In the genomic region with DNA sequence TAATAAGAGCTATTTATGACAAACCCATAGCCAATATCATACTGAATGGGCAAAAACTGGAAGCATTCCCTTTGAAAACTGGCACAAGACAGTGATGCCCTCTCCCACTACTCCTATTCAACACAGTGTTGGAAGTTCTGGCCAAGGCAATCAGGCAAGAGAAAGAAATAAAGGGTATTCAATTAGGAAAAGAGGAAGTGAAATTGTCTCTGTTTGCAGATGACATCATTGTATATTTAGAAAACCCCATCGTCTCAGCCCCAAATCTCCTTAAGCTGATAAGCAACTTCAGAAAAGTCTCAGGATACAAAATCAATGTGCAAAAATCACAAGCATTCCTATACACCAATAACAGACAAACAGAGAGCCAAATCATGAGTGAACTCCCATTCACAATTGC, we compare ENCODE assay signal across 12 cellular contexts. TPM values are rescaled to one million over a fixed set of nuclear protein-coding genes. Genes with fewer than 3 reads are reported as not detected.
"Had no signal": no experiment of that assay in that cellular context is flagged by ENCODE, and none has a peak within 500 bp of the region (broad histone marks: within the 10 kb centered on the region; RNA-seq: fewer than 3 reads in every experiment).

No MANE protein-coding gene starts in this region.

RNA-seq across cellular contexts. Expression of a gene that starts 36.2 kb away (rescaled TPM):
- total RNA-seq: activated CD4-positive, alpha-beta memory T cell treated with anti-CD3 and anti-CD28 coated beads for 36 hours; activated CD4-positive, alpha-beta memory T cell treated with anti-CD3 and anti-CD28 coated beads, Interleukin-2, amount 10 ng/mL, durations not matched to agents 7 days and 5 days; activated CD4-positive, alpha-beta T cell treated with anti-CD3 and anti-CD28 coated beads for 36 hours; activated CD4-positive, alpha-beta T cell treated with anti-CD3 and anti-CD28 coated beads, Interleukin-2, amount 10 ng/mL, durations not matched to agents 24 days and 14 days; activated CD4-positive, alpha-beta T cell treated with anti-CD3 and anti-CD28 coated beads, Interleukin-2, amount 10 ng/mL, durations not matched to agents 7 days and 5 days; activated CD8-positive, alpha-beta memory T cell treated with anti-CD3 and anti-CD28 coated beads for 36 hours; activated CD8-positive, alpha-beta memory T cell treated with anti-CD3 and anti-CD28 coated beads, Interleukin-2, amount 10 ng/mL, durations not matched to agents 7 days and 5 days; activated CD8-positive, alpha-beta T cell treated with anti-CD3 and anti-CD28 coated beads for 36 hours; activated CD8-positive, alpha-beta T cell treated with anti-CD3 and anti-CD28 coated beads, Interleukin-2, amount 10 ng/mL, durations not matched to agents 7 days and 5 days; T-helper 1 cell treated with Interleukin-12 subunit alpha and Interleukin-12 subunit beta and Interleukin-4 antibody, amounts not matched to agents 30 ng/mL and 1 ng/mL, for 36 hours; T-helper 17 cell; T-helper 2 cell treated with Interferon-gamma antibody and Interleukin-4, amounts not matched to agents 100 ng/mL and 5 ng/mL, for 36 hours had no signal
